In genomic region chr20:45985573-45985972, GRCh38 we compare ENCODE assay signal across 2 cellular contexts.
TF ChIP-seq lines count a peak whose summit lies in the region.

No MANE protein-coding gene starts in this region.

TF ChIP-seq in IMR-90, 13 proteins besides CTCF, POLR2A, EP300 and RAD21:
- TF ChIP-seq RCOR1 (IDR thresholded peaks at IDR 0.05; ENCODE audit: insufficient replicate concordance, low read length): no peak

TF ChIP-seq in HepG2, 621 proteins besides CTCF, POLR2A, EP300 and RAD21:
- TF ChIP-seq ZFX (CRISPR knock-in tag; IDR thresholded peaks at IDR 0.05; ENCODE audit: low read depth) (peak; percentile 26; the same call in 1 of the 2 replicates), IRF9 (CRISPR knock-in tag; IDR thresholded peaks at IDR 0.05; ENCODE audit: borderline replicate concordance) (0 out of 2 replicates have a peak, but pooled peaks have one; percentile 30), GRHL1 (CRISPR knock-in tag; conservative IDR thresholded peaks at IDR 0.05) (no peak), ATAD3A (CRISPR knock-in tag; IDR thresholded peaks at IDR 0.05) (0 out of 2 replicates have a peak, but pooled peaks have one; percentile 16), REXO4 (CRISPR knock-in tag; IDR thresholded peaks at IDR 0.05; ENCODE audit: borderline replicate concordance) (no peak), ZBTB33 (CRISPR knock-in tag; IDR thresholded peaks at IDR 0.05) (0 out of 2 replicates have a peak, but pooled peaks have one; percentile 32), ATF5 (CRISPR knock-in tag; IDR thresholded peaks at IDR 0.05; ENCODE audit: low read depth) (no peak), FOXA3 (CRISPR knock-in tag; IDR thresholded peaks at IDR 0.05) (no peak), STAG1 (CRISPR knock-in tag; IDR thresholded peaks at IDR 0.05) (peak; percentile 53), MAFF (IDR thresholded peaks at IDR 0.05; ENCODE audit: low read depth, low read length) (0 out of 2 replicates have a peak, but pooled peaks have one; percentile 20), SMC3 (IDR thresholded peaks at IDR 0.05; ENCODE audit: low read length) (0 out of 2 replicates have a peak, but pooled peaks have one; percentile 4), MAFK (conservative IDR thresholded peaks at IDR 0.05 in 1 of 2, IDR thresholded peaks at IDR 0.05 in 1 of 2; ENCODE audit: low read length in 2 of 2) (0 out of 4 replicates have a peak, but pooled peaks have one; percentile 1 to 4), SIN3A (IDR thresholded peaks at IDR 0.05; ENCODE audit: borderline replicate concordance, low read depth, low read length) (no peak), IKZF5 (CRISPR knock-in tag; IDR thresholded peaks at IDR 0.05) (no peak), KDM5B (CRISPR knock-in tag; IDR thresholded peaks at IDR 0.05; ENCODE audit: borderline replicate concordance) (0 out of 2 replicates have a peak, but pooled peaks have one; percentile 44), ZMYM3 (CRISPR knock-in tag; IDR thresholded peaks at IDR 0.05) (0 out of 2 replicates have a peak, but pooled peaks have one; percentile 1)
